20 cellular contexts compared by ENCODE assay signal in the genomic region with DNA sequence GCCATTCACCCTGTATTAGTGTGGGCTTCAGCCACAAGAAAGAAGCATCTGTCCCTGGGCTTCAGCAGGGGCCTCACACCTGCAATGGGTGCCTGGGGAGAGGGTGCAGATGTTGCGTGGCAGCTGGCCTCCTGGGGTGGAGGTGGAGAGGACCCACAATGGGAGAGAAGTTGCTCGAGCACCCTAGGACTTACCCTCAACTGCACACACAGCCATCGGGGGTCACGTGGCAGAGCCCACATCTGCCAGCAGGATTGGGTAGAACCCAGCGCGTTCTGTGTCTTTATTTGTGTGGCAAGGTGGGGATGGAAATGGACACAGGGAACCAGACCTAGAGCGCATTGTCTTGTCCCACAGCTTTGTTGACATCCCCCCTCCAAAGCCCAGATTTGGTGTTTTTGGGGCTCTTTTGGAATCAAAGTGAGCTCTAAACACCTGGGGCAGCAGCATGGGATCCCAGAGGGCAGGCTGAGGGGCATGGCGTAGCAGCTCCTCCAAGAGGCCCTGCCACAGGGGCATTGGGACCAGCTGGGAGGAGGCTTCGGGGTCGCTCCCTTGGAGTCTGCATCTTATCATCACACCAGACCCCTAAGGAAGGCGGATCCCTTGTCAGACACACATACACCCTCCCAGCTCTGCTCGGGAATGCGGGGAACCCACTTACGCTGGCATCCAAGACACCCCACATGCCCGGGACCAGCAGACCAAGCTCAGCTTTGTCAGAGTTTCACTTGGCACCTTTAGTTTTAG.
"Had no signal": no experiment of that assay in that cellular context is flagged by ENCODE, and none has a peak within 500 bp of the region (broad histone marks: within the 10 kb centered on the region; RNA-seq: fewer than 3 reads in every experiment).

No MANE protein-coding gene starts in this region.

- H3K9me3 Mint-ChIP-seq: activated naive CD4-positive, alpha-beta T cell treated with anti-CD3 and anti-CD28 coated beads, Interleukin-2, amount 50 U/mL, for 24 hours; T-cell had no signal

- FAIRE-seq: astrocyte had no signal

- H3K27me3 Mint-ChIP-seq: activated naive CD4-positive, alpha-beta T cell treated with anti-CD3 and anti-CD28 coated beads, Interleukin-2, amount 50 U/mL, for 24 hours; stimulated activated naive CD8-positive, alpha-beta T cell treated with anti-CD3 and anti-CD28 coated beads, Interleukin-15, amount 100 ng/mL, for 72 hours; T-cell had no signal

- H3K4me2 ChIP-seq: hepatocyte had no signal

- ATAC-seq: left colon; natural killer cell treated with Interleukin-12 subunit alpha and Interleukin-12 subunit beta and Interleukin-15 and Interleukin-18, amount 100 ng/mL, for 72 hours; stimulated activated naive CD8-positive, alpha-beta T cell treated with anti-CD3 and anti-CD28 coated beads, Interleukin-15, amount 100 ng/mL, for 72 hours; T-cell had no signal

- DNase-seq: activated CD4-positive, alpha-beta T cell treated with anti-CD3 and anti-CD28 coated beads, Interleukin-2, amount 50 U/mL, for 1 hour; activated CD8-positive, alpha-beta memory T cell treated with anti-CD3 and anti-CD28 coated beads for 24 hours; activated gamma-delta T cell; dermis blood vessel endothelial cell; effector memory CD4-positive, alpha-beta T cell; esophagus squamous epithelium; left colon; nucleus accumbens; stimulated activated naive CD8-positive, alpha-beta T cell treated with anti-CD3 and anti-CD28 coated beads, Interleukin-15, amount 100 ng/mL, for 72 hours; T-helper 9 cell; transverse colon had no signal

- H3K27ac ChIP-seq: breast epithelium, esophagus squamous epithelium, hepatocyte, skin epidermis, suprapubic skin, transverse colon had no signal

- H3K4me3 ChIP-seq: breast epithelium, esophagus squamous epithelium, hepatocyte, lung, skin epidermis, suprapubic skin, transverse colon had no signal

- H3K4me3 Mint-ChIP-seq: activated naive CD4-positive, alpha-beta T cell treated with anti-CD3 and anti-CD28 coated beads, Interleukin-2, amount 50 U/mL, for 24 hours; natural killer cell treated with Interleukin-12 subunit alpha and Interleukin-12 subunit beta and Interleukin-15 and Interleukin-18, amount 100 ng/mL, for 72 hours; stimulated activated naive CD8-positive, alpha-beta T cell treated with anti-CD3 and anti-CD28 coated beads, Interleukin-15, amount 100 ng/mL, for 72 hours; T-cell had no signal

- H3K36me3 Mint-ChIP-seq: natural killer cell treated with Interleukin-12 subunit alpha and Interleukin-12 subunit beta and Interleukin-15 and Interleukin-18, amount 100 ng/mL, for 72 hours had no signal

- H3K27me3 ChIP-seq: breast epithelium, suprapubic skin, transverse colon had no signal

- H3K27ac Mint-ChIP-seq: activated naive CD4-positive, alpha-beta T cell treated with anti-CD3 and anti-CD28 coated beads, Interleukin-2, amount 50 U/mL, for 24 hours; natural killer cell treated with Interleukin-12 subunit alpha and Interleukin-12 subunit beta and Interleukin-15 and Interleukin-18, amount 100 ng/mL, for 72 hours; stimulated activated naive CD8-positive, alpha-beta T cell treated with anti-CD3 and anti-CD28 coated beads, Interleukin-15, amount 100 ng/mL, for 72 hours; T-cell had no signal

- H3K79me2 ChIP-seq: hepatocyte had no signal

- H3K36me3 ChIP-seq: breast epithelium, suprapubic skin, transverse colon had no signal

- H3K9me3 ChIP-seq: breast epithelium, esophagus squamous epithelium, suprapubic skin, transverse colon had no signal

- H2AFZ ChIP-seq: hepatocyte had no signal
